In genomic region chr17:12222392-12222791, GRCh38 we compare ENCODE assay signal across 1 cellular context.
TF ChIP-seq lines count a peak whose summit lies in the region.

No MANE protein-coding gene starts in this region.

TF ChIP-seq in H1, 55 proteins besides CTCF, POLR2A, EP300 and RAD21:
- no peak for TF ChIP-seq CHD7 (IDR thresholded peaks at IDR 0.05; ENCODE audit: insufficient replicate concordance, low read length)
- no peak for TF ChIP-seq POU5F1 (IDR thresholded peaks at IDR 0.05; ENCODE audit: low read depth, low read length)
- TF ChIP-seq GTF2F1 (IDR thresholded peaks at IDR 0.05; ENCODE audit: borderline replicate concordance, low read depth, low read length), result no peak
- TF ChIP-seq SP1 (IDR thresholded peaks at IDR 0.05; ENCODE audit: low read depth, low read length), result no peak
- no peak for TF ChIP-seq CBX8 (IDR thresholded peaks at IDR 0.05; ENCODE audit: borderline replicate concordance, low read depth, low read length)
